Comparison of ENCODE assay signal across 15 cellular contexts in the genomic region with DNA sequence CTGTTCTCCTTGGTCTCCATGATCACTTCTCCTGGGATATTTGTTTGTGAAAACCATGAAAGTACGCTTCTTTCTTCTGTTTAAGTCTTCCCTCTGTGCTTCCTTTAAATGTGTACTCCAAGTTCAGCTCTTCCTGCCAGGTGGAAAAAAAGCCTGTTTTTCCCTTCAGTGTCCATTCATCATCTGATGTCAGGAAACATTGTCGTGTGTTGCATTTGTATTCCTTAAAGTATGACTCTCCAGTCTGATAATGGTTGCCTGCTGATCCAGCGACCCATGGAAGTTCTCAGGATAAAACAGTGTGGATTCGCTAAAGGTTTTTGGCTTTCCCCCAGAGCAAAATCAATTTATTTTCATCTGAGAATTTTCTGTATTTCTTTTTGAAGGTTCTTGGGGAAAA.
"Had no signal": no experiment of that assay in that cellular context is flagged by ENCODE, and none has a peak within 500 bp of the region (broad histone marks: within the 10 kb centered on the region; RNA-seq: fewer than 3 reads in every experiment).

No MANE protein-coding gene starts in this region.

- H3K36me3 ChIP-seq: neutrophil, tibial artery had no signal

- H3K27me3 ChIP-seq: foreskin keratinocyte, neutrophil, tibial artery had no signal

- H3K4me3 ChIP-seq: lung, tibial artery had no signal

- DNase-seq: activated CD4-positive, alpha-beta memory T cell treated with anti-CD3 and anti-CD28 coated beads for 36 hours; activated CD4-positive, alpha-beta T cell treated with anti-CD3 and anti-CD28 coated beads for 1 hour; activated CD8-positive, alpha-beta memory T cell treated with anti-CD3 and anti-CD28 coated beads, Interleukin-2, amount 10 ng/mL, durations not matched to agents 7 days and 5 days; activated naive CD4-positive, alpha-beta T cell treated with anti-CD3 and anti-CD28 coated beads for 36 hours; activated naive CD8-positive, alpha-beta T cell treated with anti-CD3 and anti-CD28 coated beads, Interleukin-2, amount 50 U/mL, for 24 hours; activated T-cell treated with anti-CD3 and anti-CD28 coated beads, Interleukin-2, amount 50 U/mL, for 1 hour; foreskin keratinocyte; immature natural killer cell; retina; tibial artery had no signal

- ATAC-seq: activated CD8-positive, alpha-beta memory T cell treated with anti-CD3 and anti-CD28 coated beads, Interleukin-2, amount 10 ng/mL, durations not matched to agents 7 days and 5 days; activated naive CD8-positive, alpha-beta T cell treated with anti-CD3 and anti-CD28 coated beads, Interleukin-2, amount 50 U/mL, for 24 hours; foreskin keratinocyte; stimulated activated memory B cell treated with anti-CD40 and anti-IgM and Interleukin-4, amounts not matched to agents 10 μg/mL and 1 μg/mL and 100 μg/mL, for 72 hours had no signal

- H3K36me3 Mint-ChIP-seq: activated CD4-positive, alpha-beta memory T cell treated with anti-CD3 and anti-CD28 coated beads for 36 hours; activated CD8-positive, alpha-beta memory T cell treated with anti-CD3 and anti-CD28 coated beads, Interleukin-2, amount 10 ng/mL, durations not matched to agents 7 days and 5 days; immature natural killer cell; stimulated activated memory B cell treated with anti-CD40 and anti-IgM and Interleukin-4, amounts not matched to agents 10 μg/mL and 1 μg/mL and 100 μg/mL, for 72 hours had no signal

- H3K27ac Mint-ChIP-seq: activated CD4-positive, alpha-beta memory T cell treated with anti-CD3 and anti-CD28 coated beads for 36 hours; activated CD8-positive, alpha-beta memory T cell treated with anti-CD3 and anti-CD28 coated beads, Interleukin-2, amount 10 ng/mL, durations not matched to agents 7 days and 5 days; activated naive CD4-positive, alpha-beta T cell treated with anti-CD3 and anti-CD28 coated beads for 36 hours; activated naive CD8-positive, alpha-beta T cell treated with anti-CD3 and anti-CD28 coated beads, Interleukin-2, amount 50 U/mL, for 24 hours; activated T-helper 2 cell treated with anti-CD3 and anti-CD28 coated beads, Interferon-gamma antibody, Interleukin-2, Interleukin-4, amounts not matched to agents 10 μg/mL and 5 μg/mL and 100 μg/mL, durations not matched to agents 14 hours and 24 hours and 36 hours; immature natural killer cell; stimulated activated memory B cell treated with anti-CD40 and anti-IgM and Interleukin-4, amounts not matched to agents 10 μg/mL and 1 μg/mL and 100 μg/mL, for 72 hours had no signal

- H3K9me3 ChIP-seq: neutrophil, tibial artery had no signal

- H3K4me3 Mint-ChIP-seq: activated CD4-positive, alpha-beta memory T cell treated with anti-CD3 and anti-CD28 coated beads for 36 hours; activated CD8-positive, alpha-beta memory T cell treated with anti-CD3 and anti-CD28 coated beads, Interleukin-2, amount 10 ng/mL, durations not matched to agents 7 days and 5 days; activated naive CD4-positive, alpha-beta T cell treated with anti-CD3 and anti-CD28 coated beads for 36 hours; activated naive CD8-positive, alpha-beta T cell treated with anti-CD3 and anti-CD28 coated beads, Interleukin-2, amount 50 U/mL, for 24 hours; immature natural killer cell; stimulated activated memory B cell treated with anti-CD40 and anti-IgM and Interleukin-4, amounts not matched to agents 10 μg/mL and 1 μg/mL and 100 μg/mL, for 72 hours had no signal

- H3K4me1 ChIP-seq: parathyroid adenoma had no signal

- H3K27ac ChIP-seq: foreskin keratinocyte, neutrophil, parathyroid adenoma, tibial artery had no signal

- H3K27me3 Mint-ChIP-seq: activated CD4-positive, alpha-beta memory T cell treated with anti-CD3 and anti-CD28 coated beads for 36 hours; stimulated activated memory B cell treated with anti-CD40 and anti-IgM and Interleukin-4, amounts not matched to agents 10 μg/mL and 1 μg/mL and 100 μg/mL, for 72 hours had no signal

- H3K9me3 Mint-ChIP-seq: activated CD4-positive, alpha-beta memory T cell treated with anti-CD3 and anti-CD28 coated beads for 36 hours; activated naive CD4-positive, alpha-beta T cell treated with anti-CD3 and anti-CD28 coated beads for 36 hours; activated naive CD8-positive, alpha-beta T cell treated with anti-CD3 and anti-CD28 coated beads, Interleukin-2, amount 50 U/mL, for 24 hours; activated T-helper 2 cell treated with anti-CD3 and anti-CD28 coated beads, Interferon-gamma antibody, Interleukin-2, Interleukin-4, amounts not matched to agents 10 μg/mL and 5 μg/mL and 100 μg/mL, durations not matched to agents 14 hours and 24 hours and 36 hours; immature natural killer cell; stimulated activated memory B cell treated with anti-CD40 and anti-IgM and Interleukin-4, amounts not matched to agents 10 μg/mL and 1 μg/mL and 100 μg/mL, for 72 hours had no signal

- H3K4me1 Mint-ChIP-seq: activated naive CD8-positive, alpha-beta T cell treated with anti-CD3 and anti-CD28 coated beads, Interleukin-2, amount 50 U/mL, for 24 hours; immature natural killer cell; stimulated activated memory B cell treated with anti-CD40 and anti-IgM and Interleukin-4, amounts not matched to agents 10 μg/mL and 1 μg/mL and 100 μg/mL, for 72 hours had no signal
